6 cellular contexts compared by ENCODE assay signal in genomic region chr1:57612833-57613232, GRCh38.
"Had no signal": no experiment of that assay in that cellular context is flagged by ENCODE, and none has a peak within 500 bp of the region (broad histone marks: within the 10 kb centered on the region; RNA-seq: fewer than 3 reads in every experiment).

No MANE protein-coding gene starts in this region.

- H3K4me3 ChIP-seq: K562 had no signal

- H3K27ac ChIP-seq: HL-60, KMS-11 had no signal

- H3K4me2 ChIP-seq: KMS-11 had no signal

- H3K9ac ChIP-seq: KMS-11 had no signal

- DNase-seq: IMR-90, KBM-7, KG1 had no signal
